Comparison of ENCODE assay signal across 25 cellular contexts in genomic region chr4:86558799-86559198, GRCh38. TPM values are rescaled to one million over a fixed set of nuclear protein-coding genes. Genes with fewer than 3 reads are reported as not detected.
A peak's percentile ranks its signal among the peaks of the same experiment; 100 is the strongest.
DNase-seq lines count a peak whose midpoint lies in the region; TF ChIP-seq lines count a peak whose summit lies in the region.
"Had no signal": no experiment of that assay in that cellular context is flagged by ENCODE, and none has a peak within 500 bp of the region (broad histone marks: within the 10 kb centered on the region; RNA-seq: fewer than 3 reads in every experiment).

No MANE protein-coding gene starts in this region.

- no peak overlapping the region for H3K4me3 ChIP-seq in epithelial cell of esophagus (ENCODE audit: low read length)
- H3K4me3 ChIP-seq: body of pancreas, dorsolateral prefrontal cortex, neural progenitor cell, right lobe of liver had no signal

- TF ChIP-seq CTCF in epithelial cell of esophagus (IDR thresholded peaks at IDR 0.05; ENCODE audit: insufficient read depth, low read depth, low read length, missing control alignments), result no peak

- peak; percentile 51 for DNase-seq in HPDE6-E6E7 (ENCODE audit: extremely low spot score)
- peak; percentile 65 for DNase-seq in NCI-H69 (lab: John Stamatoyannopoulos, UW)
- peak; percentile 93 for DNase-seq in epithelial cell of esophagus (ENCODE audit: low read depth)
- DNase-seq in renal cortical epithelial cell (ENCODE audit: low read depth), result peak; percentile 84
- no peak for DNase-seq in NCI-H526 treated with DMSO at 0.1 percent for 48 hours (lab: John Stamatoyannopoulos, UW)
- no peak for DNase-seq in anterior cingulate cortex (lab: John Stamatoyannopoulos, UW)
- DNase-seq in AML-193 (lab: John Stamatoyannopoulos, UW), result no peak
- DNase-seq in retina, result no peak
- DNase-seq: activated CD4-positive, alpha-beta memory T cell treated with anti-CD3 and anti-CD28 coated beads for 36 hours; activated CD8-positive, alpha-beta memory T cell treated with anti-CD3 and anti-CD28 coated beads, Interleukin-2, amount 50 U/mL, for 48 hours; body of pancreas; C1 segment of cervical spinal cord; Calu3; dorsolateral prefrontal cortex; HCEC 1CT; Karpas-422; mesenchymal stem cell; NCI-H1694; NCI-H2171; NCI-H526; right lobe of liver; stimulated activated CD4-positive, alpha-beta T cell treated with anti-CD3 and anti-CD28 coated beads, Interleukin-15, amount 100 ng/mL, for 24 hours; stimulated activated naive CD4-positive, alpha-beta T cell; T-helper 17 cell had no signal

RNA-seq across cellular contexts. Expression of gene PTPN13, which starts 35.3 kb away (rescaled TPM):
- 58.7 and 118 TPM in 2 replicates for total RNA-seq in renal cortical epithelial cell

Comparison
In these comparisons a context has a peak if more than half of its experiments do, and no peak if none do; other contexts are left out.
1. DNase-seq: peak in HPDE6-E6E7 (single experiment), NCI-H69 (single experiment), epithelial cell of esophagus (single experiment) and renal cortical epithelial cell (single experiment); none in NCI-H526 treated with DMSO at 0.1 percent for 48 hours (single experiment), anterior cingulate cortex (0 of 58), AML-193 (0 of 2) and retina (single experiment).